1 cellular context compared by ENCODE assay signal in the genomic region with DNA sequence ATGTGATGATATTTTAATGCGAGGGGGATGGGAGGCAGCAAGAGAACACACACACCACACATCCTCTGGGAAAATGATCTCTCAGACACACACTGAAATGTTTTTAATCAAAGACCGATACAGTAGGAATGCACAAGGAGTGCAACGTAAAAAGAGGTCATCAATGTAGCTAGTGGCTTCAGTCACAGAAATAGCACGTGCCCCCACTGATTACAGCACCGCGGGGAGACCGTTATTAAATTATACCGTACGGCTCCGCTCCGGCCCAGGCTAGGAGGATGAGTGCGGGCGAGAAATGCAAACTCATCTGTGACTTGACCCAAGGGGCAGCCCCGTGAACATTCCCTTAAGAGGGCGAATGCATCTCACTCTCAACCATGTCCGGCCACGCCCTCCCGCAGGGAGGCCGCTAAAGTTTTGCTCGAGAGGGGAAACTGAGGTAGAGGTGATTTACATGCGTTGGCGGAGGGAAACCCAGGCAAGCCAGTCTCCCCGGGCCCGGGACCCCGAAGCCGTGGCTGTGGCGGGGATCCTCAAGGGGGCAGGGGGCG.
TF ChIP-seq lines count a peak whose summit lies in the region.

No MANE protein-coding gene starts in this region.

TF ChIP-seq in H1, 55 proteins besides CTCF, POLR2A, EP300 and RAD21:
- 0 out of 2 replicates have a peak, but pooled peaks have one; percentile 43 for TF ChIP-seq BACH1 (IDR thresholded peaks at IDR 0.05; ENCODE audit: low read length)
- TF ChIP-seq, protein P1, sequence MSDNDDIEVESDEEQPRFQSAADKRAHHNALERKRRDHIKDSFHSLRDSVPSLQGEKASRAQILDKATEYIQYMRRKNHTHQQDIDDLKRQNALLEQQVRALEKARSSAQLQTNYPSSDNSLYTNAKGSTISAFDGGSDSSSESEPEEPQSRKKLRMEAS (IDR thresholded peaks at IDR 0.05) = 0 out of 2 replicates have a peak, but pooled peaks have one; percentile 27
- no peak for TF ChIP-seq BCL11A (IDR thresholded peaks at IDR 0.05; ENCODE audit: low read depth in 2 of 2, low read length in 2 of 2)
- TF ChIP-seq KDM4A (IDR thresholded peaks at IDR 0.05; ENCODE audit: low read depth, low read length, severe bottlenecking) = no peak
TF ChIP-seq in H1: peak in this region for 2.
